8 cellular contexts compared by ENCODE assay signal in genomic region chr16:50153648-50154368, GRCh38. TPM values are rescaled to one million over a fixed set of nuclear protein-coding genes. Genes with fewer than 3 reads are reported as not detected.
DNase-seq lines count a peak whose midpoint lies in the region; ATAC-seq and TF ChIP-seq lines count a peak whose summit lies in the region.

No MANE protein-coding gene starts in this region.

- peaks cover 53% of the 10 kb centered on the region for H3K79me2 ChIP-seq in neural progenitor cell (ENCODE audit: low read depth)

- peaks cover 50% of the 10 kb centered on the region for H4K20me1 ChIP-seq in neural progenitor cell (ENCODE audit: low read depth)

- peak overlapping the region; percentile 76 for H3K4me3 ChIP-seq in fibroblast of pulmonary artery (replicated peaks; ENCODE audit: low read depth, low read length)
- peak overlapping the region; percentile 99 for H3K4me3 ChIP-seq in neural progenitor cell

- H3K27ac Mint-ChIP-seq in CD14-positive monocyte (peak overlapping the region in 6 of 7 donors; percentile 45 to 95 (median 81)), neural progenitor cell (no peak overlapping the region)

- H3K4me1 Mint-ChIP-seq in CD14-positive monocyte (peaks cover 42% of the 10 kb centered on the region), neural progenitor cell (peaks cover 24% of the 10 kb centered on the region)

- H3K4me2 ChIP-seq in neural progenitor cell: peak overlapping the region; percentile 100

- ATAC-seq in GM19397 (IDR thresholded peaks at IDR 0.05; ENCODE audit: unreplicated experiment): peak; percentile 21
- ATAC-seq in HG03521 (IDR thresholded peaks at IDR 0.05; ENCODE audit: unreplicated experiment): peak; percentile 8

- H3K4me3 Mint-ChIP-seq in CD14-positive monocyte: peak overlapping the region; percentile 90 to 94
- peak overlapping the region; percentile 91 for H3K4me3 Mint-ChIP-seq in neural progenitor cell

- TF ChIP-seq CTCF in CD14-positive monocyte (IDR thresholded peaks at IDR 0.05) (no peak), fibroblast of pulmonary artery (IDR thresholded peaks at IDR 0.05; ENCODE audit: low read length, missing control alignments) (no peak), neural progenitor cell (IDR thresholded peaks at IDR 0.05) (no peak)

- peaks cover 9 to 11% of the 10 kb centered on the region in 2 donors for H3K36me3 Mint-ChIP-seq in CD14-positive monocyte
- peaks cover 6% of the 10 kb centered on the region for H3K36me3 Mint-ChIP-seq in neural progenitor cell

- no peak overlapping the region for H2AFZ ChIP-seq in neural progenitor cell (replicated peaks)

- no peaks in the 10 kb centered on the region for H3K36me3 ChIP-seq in neural progenitor cell

- peak overlapping the region; percentile 74 for H3K9ac ChIP-seq in neural progenitor cell

- H3K27me3 Mint-ChIP-seq in CD14-positive monocyte (ENCODE audit: low read depth in 3 of 3): no peaks in the 10 kb centered on the region
- H3K27me3 Mint-ChIP-seq in neural progenitor cell (ENCODE audit: insufficient read depth, low read depth): peaks cover 4% of the 10 kb centered on the region

- H3K27me3 ChIP-seq in neural progenitor cell: peaks cover 4% of the 10 kb centered on the region

- H3F3A ChIP-seq in neural progenitor cell (ENCODE audit: low read depth): peaks cover 10% of the 10 kb centered on the region

- H3K27ac ChIP-seq in neural progenitor cell: no peak overlapping the region

- no peaks in the 10 kb centered on the region for H3K9me3 Mint-ChIP-seq in CD14-positive monocyte
- H3K9me3 Mint-ChIP-seq in neural progenitor cell: no peaks in the 10 kb centered on the region

- no peaks in the 10 kb centered on the region for H3K9me3 ChIP-seq in neural progenitor cell (ENCODE audit: low read depth)

- intact Hi-C loops in CD14-positive monocyte (cut with micrococcal nuclease): loop anchor here (5.0 to 10.0 kb wide), 9 partner anchors 47 to 531 kb away; partner anchors contain the start of genes CNEP1R1 (in 1 of the 2), HEATR3 (in 1 of the 2) and SNX20 (in 1 of the 2)

- H3K4me1 ChIP-seq in neural progenitor cell: peaks cover 16% of the 10 kb centered on the region

- DNase-seq in CD14-positive monocyte (ENCODE audit: low spot score) (peak; percentile 50), fibroblast of pulmonary artery (ENCODE audit: low read depth) (peak; percentile 25), neural progenitor cell (ENCODE audit: low spot score) (peak; percentile 46), foreskin melanocyte (no peak), SKM-1 treated with dmso at 0.1 percent for 144 hours (lab: John Stamatoyannopoulos, UW; ENCODE audit: unreplicated experiment) (no peak)
- DNase-seq in activated CD4-positive, alpha-beta T cell treated with anti-CD3 and anti-CD28 coated beads, Interleukin-2, amount 50 U/mL, for 4 hours: peak; percentile 29 to 34

RNA-seq across cellular contexts. Expression of gene TENT4B, which starts 0.7 kb away (rescaled TPM):
- polyA plus RNA-seq in CD14-positive monocyte: 1 to 10 TPM; 1.4 to 1.7 TPM
- total RNA-seq in neural progenitor cell (ENCODE audit: low replicate concordance): 10.4 and 15.2 TPM in 2 replicates

Comparison
In these comparisons a context has a peak if more than half of its experiments do, and no peak if none do; other contexts are left out.
1. DNase-seq: peak in CD14-positive monocyte (single experiment), activated CD4-positive, alpha-beta T cell treated with anti-CD3 and anti-CD28 coated beads, Interleukin-2, amount 50 U/mL, for 4 hours (2 of 2), fibroblast of pulmonary artery (single experiment) and neural progenitor cell (single experiment); none in foreskin melanocyte (single experiment) and SKM-1 treated with dmso at 0.1 percent for 144 hours (single experiment).